ENCODE assay signal across 19 cellular contexts in the genomic region with DNA sequence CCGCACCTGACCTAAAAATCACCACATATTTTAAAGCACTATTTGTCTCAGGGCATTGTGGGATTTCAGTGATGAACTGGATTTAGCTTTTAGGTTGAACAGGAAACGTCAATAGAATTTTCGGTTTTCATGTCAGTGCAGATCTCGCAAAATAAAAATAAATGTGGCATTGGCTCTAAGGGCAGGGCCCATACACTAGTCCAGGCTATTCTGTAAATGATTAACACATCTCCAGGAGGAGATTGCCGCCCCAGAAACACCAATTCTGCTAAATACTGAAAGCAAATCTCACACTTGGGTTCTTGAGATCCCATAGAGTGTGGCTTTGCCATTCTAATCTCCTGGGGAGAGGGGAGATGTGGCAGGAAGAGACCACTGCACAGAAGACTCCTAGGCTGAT.
DNase-seq lines count a peak whose midpoint lies in the region; ATAC-seq and TF ChIP-seq lines count a peak whose summit lies in the region.
"Had no signal": no experiment of that assay in that cellular context is flagged by ENCODE, and none has a peak within 500 bp of the region (broad histone marks: within the 10 kb centered on the region; RNA-seq: fewer than 3 reads in every experiment).

No MANE protein-coding gene starts in this region.

- peak overlapping the region; percentile 67 for H3K9ac ChIP-seq in MM.1S (ENCODE audit: low read length)

- H3K9me3 Mint-ChIP-seq in CD4-positive, CD25-positive, alpha-beta regulatory T cell = peaks cover 0 to 24% (median 5%) of the 10 kb centered on the region in 7 donors
- peaks cover 5 to 7% of the 10 kb centered on the region in 2 donors for H3K9me3 Mint-ChIP-seq in effector memory CD8-positive, alpha-beta T cell
- H3K9me3 Mint-ChIP-seq in mesothelial cell of epicardium = peaks cover 41% of the 10 kb centered on the region

- peaks cover 0 to 4% of the 10 kb centered on the region in 2 experiments for H3K9me3 ChIP-seq in CD4-positive, CD25-positive, alpha-beta regulatory T cell (ENCODE audit: control insufficient read depth in 2 of 2, low read length in 2 of 2)
- H3K9me3 ChIP-seq in MM.1S (replicated peaks; ENCODE audit: insufficient read depth, low read length) = no peaks in the 10 kb centered on the region
- H3K9me3 ChIP-seq: gastroesophageal sphincter, sigmoid colon, SJSA1, uterus had no signal

- no peaks in the 10 kb centered on the region for H4K20me1 ChIP-seq in MM.1S (ENCODE audit: insufficient read depth, low read length)

- no peak overlapping the region for H3K4me3 Mint-ChIP-seq in CD4-positive, CD25-positive, alpha-beta regulatory T cell
- peak overlapping the region in 1 of 2 donors; percentile 89 for H3K4me3 Mint-ChIP-seq in effector memory CD8-positive, alpha-beta T cell
- H3K4me3 Mint-ChIP-seq in mesothelial cell of epicardium = no peak overlapping the region
- H3K4me3 Mint-ChIP-seq: activated naive CD4-positive, alpha-beta T cell treated with anti-CD3 and anti-CD28 coated beads, Interleukin-2, amount 50 U/mL, for 24 hours had no signal

- H3K4me2 ChIP-seq in MM.1S (ENCODE audit: low read depth, low read length) = peak overlapping the region; percentile 79

- no peaks in the 10 kb centered on the region for H3K9me2 ChIP-seq in MM.1S (replicated peaks; ENCODE audit: insufficient read depth, low read length)

- peaks cover 0 to 15% (median 7%) of the 10 kb centered on the region in 4 donors for H3K4me1 Mint-ChIP-seq in CD4-positive, CD25-positive, alpha-beta regulatory T cell
- H3K4me1 Mint-ChIP-seq in effector memory CD8-positive, alpha-beta T cell (ENCODE audit: low read depth in 2 of 2) = peaks cover 12 to 29% of the 10 kb centered on the region in 2 donors
- H3K4me1 Mint-ChIP-seq in mesothelial cell of epicardium = no peaks in the 10 kb centered on the region

- TF ChIP-seq CTCF in MM.1S (IDR thresholded peaks at IDR 0.05; ENCODE audit: low read length) = no peak
- no peak for TF ChIP-seq CTCF in mesothelial cell of epicardium (IDR thresholded peaks at IDR 0.05; ENCODE audit: unreplicated experiment)

- no peak for ATAC-seq in CD4-positive, CD25-positive, alpha-beta regulatory T cell (ENCODE audit: low read depth in 2 of 2)
- ATAC-seq in GM19372 (IDR thresholded peaks at IDR 0.05; ENCODE audit: low read depth, unreplicated experiment) = peak; percentile 39
- ATAC-seq in effector memory CD8-positive, alpha-beta T cell (replicated peaks) = no peak
- ATAC-seq: gastroesophageal sphincter, left ventricle myocardium superior had no signal

- H3K27ac ChIP-seq in CD4-positive, CD25-positive, alpha-beta regulatory T cell (ENCODE audit: insufficient read depth, low read length, poor library complexity, severe bottlenecking) = peak overlapping the region; percentile 69
- H3K27ac ChIP-seq in MM.1S (ENCODE audit: low read length) = peak overlapping the region; percentile 97
- H3K27ac ChIP-seq: brain microvascular endothelial cell, gastroesophageal sphincter, HL-60, SJSA1, uterus had no signal

- H3K27me3 ChIP-seq in CD4-positive, CD25-positive, alpha-beta regulatory T cell (ENCODE audit: control insufficient read depth, insufficient read depth, low read length) = no peaks in the 10 kb centered on the region
- no peaks in the 10 kb centered on the region for H3K27me3 ChIP-seq in MM.1S (replicated peaks; ENCODE audit: insufficient read depth, low read length)
- H3K27me3 ChIP-seq: brain microvascular endothelial cell, gastroesophageal sphincter, sigmoid colon, SJSA1, uterus had no signal

- H3K4me3 ChIP-seq in CD4-positive, CD25-positive, alpha-beta regulatory T cell (ENCODE audit: low read depth, low read length) = no peak overlapping the region
- H3K4me3 ChIP-seq in MM.1S (ENCODE audit: low read length) = peak overlapping the region; percentile 48
- H3K4me3 ChIP-seq: gastroesophageal sphincter, SJSA1, uterus had no signal

- H3K4me1 ChIP-seq in CD4-positive, CD25-positive, alpha-beta regulatory T cell (ENCODE audit: control insufficient read depth, insufficient read depth, low read length, poor library complexity, severe bottlenecking) = no peaks in the 10 kb centered on the region
- peaks cover 11% of the 10 kb centered on the region for H3K4me1 ChIP-seq in MM.1S (ENCODE audit: low read length)
- H3K4me1 ChIP-seq: gastroesophageal sphincter, sigmoid colon, SJSA1, uterus had no signal

- H2AFZ ChIP-seq in MM.1S (ENCODE audit: low read length) = peak overlapping the region; percentile 39; the same call in 1 of the 2 replicates

- peaks cover 22% of the 10 kb centered on the region for H3K79me2 ChIP-seq in MM.1S (ENCODE audit: low read length)

- no peaks in the 10 kb centered on the region for H3K36me3 Mint-ChIP-seq in CD4-positive, CD25-positive, alpha-beta regulatory T cell
- peaks cover 27% of the 10 kb centered on the region for H3K36me3 Mint-ChIP-seq in effector memory CD8-positive, alpha-beta T cell (ENCODE audit: insufficient read depth)
- H3K36me3 Mint-ChIP-seq in mesothelial cell of epicardium = no peaks in the 10 kb centered on the region
- H3K36me3 Mint-ChIP-seq: activated naive CD4-positive, alpha-beta T cell treated with anti-CD3 and anti-CD28 coated beads, Interleukin-2, amount 50 U/mL, for 24 hours had no signal

- H3K27me3 Mint-ChIP-seq in CD4-positive, CD25-positive, alpha-beta regulatory T cell = no peaks in the 10 kb centered on the region
- no peaks in the 10 kb centered on the region for H3K27me3 Mint-ChIP-seq in effector memory CD8-positive, alpha-beta T cell
- H3K27me3 Mint-ChIP-seq in mesothelial cell of epicardium (ENCODE audit: low read depth) = no peaks in the 10 kb centered on the region
- H3K27me3 Mint-ChIP-seq: activated naive CD4-positive, alpha-beta T cell treated with anti-CD3 and anti-CD28 coated beads, Interleukin-2, amount 50 U/mL, for 24 hours had no signal

- peaks cover 18% of the 10 kb centered on the region for H3F3A ChIP-seq in MM.1S (ENCODE audit: insufficient read depth, low read length)

- no peak for DNase-seq in CD4-positive, CD25-positive, alpha-beta regulatory T cell
- peak; percentile 75 for DNase-seq in MM.1S
- no peak for DNase-seq in effector memory CD8-positive, alpha-beta T cell
- DNase-seq in DMS153 (lab: John Stamatoyannopoulos, UW) = no peak
- DNase-seq in mesothelial cell of epicardium (ENCODE audit: low spot score in 2 of 2, unreplicated experiment in 2 of 2) = no peak
- DNase-seq in islet precursor cell = no peak
- no peak for DNase-seq in NCI-H526 (lab: John Stamatoyannopoulos, UW)
- DNase-seq: activated CD4-positive, CD25-positive, alpha-beta regulatory T cell treated with anti-CD3 and anti-CD28 coated beads, Interleukin-2, amount 50 U/mL, for 72 hours; brain microvascular endothelial cell; left ventricle myocardium superior; NCI-H1048; NCI-H524 treated with DMSO at 0.1 percent for 48 hours; sigmoid colon; uterus had no signal

- peak overlapping the region in 1 of 3 donors; percentile 59 for H3K27ac Mint-ChIP-seq in CD4-positive, CD25-positive, alpha-beta regulatory T cell
- peak overlapping the region; percentile 99 to 100 for H3K27ac Mint-ChIP-seq in effector memory CD8-positive, alpha-beta T cell
- H3K27ac Mint-ChIP-seq in mesothelial cell of epicardium = no peak overlapping the region
- H3K27ac Mint-ChIP-seq: activated naive CD4-positive, alpha-beta T cell treated with anti-CD3 and anti-CD28 coated beads, Interleukin-2, amount 50 U/mL, for 24 hours had no signal

- no peaks in the 10 kb centered on the region for H3K36me3 ChIP-seq in CD4-positive, CD25-positive, alpha-beta regulatory T cell (ENCODE audit: control insufficient read depth, insufficient read depth, low read length)
- 0 out of 2 replicates have a peak, but pooled peaks cover 3% of the 10 kb centered on the region for H3K36me3 ChIP-seq in MM.1S (replicated peaks; ENCODE audit: insufficient read depth, low read length)
- H3K36me3 ChIP-seq: brain microvascular endothelial cell, gastroesophageal sphincter, sigmoid colon, SJSA1, uterus had no signal
